Comparison of ENCODE assay signal across 38 cellular contexts in genomic region chrX:71148278-71148663, GRCh38. TPM values are rescaled to one million over a fixed set of nuclear protein-coding genes. Genes with fewer than 3 reads are reported as not detected.
"Had no signal": no experiment of that assay in that cellular context is flagged by ENCODE, and none has a peak within 500 bp of the region (broad histone marks: within the 10 kb centered on the region; RNA-seq: fewer than 3 reads in every experiment).

No MANE protein-coding gene starts in this region.

- H3K27ac Mint-ChIP-seq: activated CD4-positive, alpha-beta memory T cell treated with anti-CD3 and anti-CD28 coated beads, Interleukin-2, amount 10 ng/mL, durations not matched to agents 7 days and 5 days; activated CD8-positive, alpha-beta memory T cell treated with anti-CD3 and anti-CD28 coated beads, Interleukin-2, amount 10 ng/mL, durations not matched to agents 7 days and 5 days; activated naive CD8-positive, alpha-beta T cell treated with anti-CD3 and anti-CD28 coated beads, Interleukin-2, amount 10 ng/mL, durations not matched to agents 7 days and 5 days had no signal

- H3K4me3 Mint-ChIP-seq: activated CD4-positive, alpha-beta memory T cell treated with anti-CD3 and anti-CD28 coated beads, Interleukin-2, amount 10 ng/mL, durations not matched to agents 7 days and 5 days; activated CD8-positive, alpha-beta memory T cell treated with anti-CD3 and anti-CD28 coated beads, Interleukin-2, amount 10 ng/mL, durations not matched to agents 7 days and 5 days; activated naive CD8-positive, alpha-beta T cell treated with anti-CD3 and anti-CD28 coated beads, Interleukin-2, amount 10 ng/mL, durations not matched to agents 7 days and 5 days had no signal

- H3K9me3 ChIP-seq: body of pancreas had no signal

- ATAC-seq: activated CD8-positive, alpha-beta memory T cell treated with anti-CD3 and anti-CD28 coated beads, Interleukin-2, amount 10 ng/mL, durations not matched to agents 7 days and 5 days; body of pancreas; PC-3; Right ventricle myocardium inferior had no signal

- H3K27ac ChIP-seq: body of pancreas, KMS-11, RWPE1, VCaP had no signal

- H3K9me3 Mint-ChIP-seq: activated CD4-positive, alpha-beta memory T cell treated with anti-CD3 and anti-CD28 coated beads, Interleukin-2, amount 10 ng/mL, durations not matched to agents 7 days and 5 days; activated naive CD8-positive, alpha-beta T cell treated with anti-CD3 and anti-CD28 coated beads, Interleukin-2, amount 10 ng/mL, durations not matched to agents 7 days and 5 days had no signal

- H3K9ac ChIP-seq: KMS-11 had no signal

- DNase-seq: activated CD4-positive, alpha-beta memory T cell treated with anti-CD3 and anti-CD28 coated beads, Interleukin-2, amount 10 ng/mL, durations not matched to agents 7 days and 5 days; activated CD4-positive, alpha-beta T cell treated with anti-CD3 and anti-CD28 coated beads for 1 hour; activated CD4-positive, alpha-beta T cell treated with anti-CD3 and anti-CD28 coated beads for 48 hours; activated CD4-positive, CD25-positive, alpha-beta regulatory T cell; activated CD8-positive, alpha-beta memory T cell treated with anti-CD3 and anti-CD28 coated beads for 24 hours; activated CD8-positive, alpha-beta memory T cell treated with anti-CD3 and anti-CD28 coated beads, Interleukin-2, amount 10 ng/mL, durations not matched to agents 7 days and 5 days; activated CD8-positive, alpha-beta memory T cell treated with anti-CD3 and anti-CD28 coated beads, Interleukin-2, amount 50 U/mL, for 48 hours; activated effector memory CD4-positive, alpha-beta T cell treated with Interleukin-2 at 50 U/mL for 16 hours; activated naive CD4-positive, alpha-beta T cell treated with anti-CD3 and anti-CD28 coated beads, Interleukin-2, amount 50 U/mL, for 16 hours; activated naive CD8-positive, alpha-beta T cell treated with anti-CD3 and anti-CD28 coated beads, Interleukin-2, amount 10 ng/mL, durations not matched to agents 7 days and 5 days; activated T-cell treated with anti-CD3 and anti-CD28 coated beads, Interleukin-2, amount 50 U/mL, for 48 hours; body of pancreas; central memory CD4-positive, alpha-beta T cell; MM.1S; MV-4-11; NCI-H1092; NCI-H1436 treated with DMSO at 0.1 percent for 48 hours; NCI-H1694 treated with DMSO at 0.1 percent for 48 hours; NCI-H2029; NCI-H2171; NCI-H510A; NCI-H526; NCI-H748 treated with DMSO at 0.1 percent for 48 hours; NK-92 treated with Interleukin-12 subunit alpha and Interleukin-12 subunit beta, amount 100 ng/mL, for 24 hours; PC-3; SIG-M5; SW 1271; T-helper 1 cell; T-helper 2 cell; T-helper 9 cell had no signal

- H3K27me3 Mint-ChIP-seq: activated CD4-positive, alpha-beta memory T cell treated with anti-CD3 and anti-CD28 coated beads, Interleukin-2, amount 10 ng/mL, durations not matched to agents 7 days and 5 days; activated CD8-positive, alpha-beta memory T cell treated with anti-CD3 and anti-CD28 coated beads, Interleukin-2, amount 10 ng/mL, durations not matched to agents 7 days and 5 days; activated naive CD8-positive, alpha-beta T cell treated with anti-CD3 and anti-CD28 coated beads, Interleukin-2, amount 10 ng/mL, durations not matched to agents 7 days and 5 days had no signal

- H3K36me3 Mint-ChIP-seq: activated CD8-positive, alpha-beta memory T cell treated with anti-CD3 and anti-CD28 coated beads, Interleukin-2, amount 10 ng/mL, durations not matched to agents 7 days and 5 days; activated naive CD8-positive, alpha-beta T cell treated with anti-CD3 and anti-CD28 coated beads, Interleukin-2, amount 10 ng/mL, durations not matched to agents 7 days and 5 days had no signal

- H3K27me3 ChIP-seq: body of pancreas had no signal

- H3K4me3 ChIP-seq: body of pancreas had no signal

- H3K4me2 ChIP-seq: KMS-11 had no signal

RNA-seq across cellular contexts. Expression of gene IL2RG, which starts 36.9 kb away (rescaled TPM):
- total RNA-seq: bronchial epithelial cell, LHCN-M2, PC-3, SK-MEL-5 had no signal

RNA-seq across cellular contexts. Expression of gene CXorf65, which starts 41.7 kb away (rescaled TPM):
- total RNA-seq: astrocyte, body of pancreas, bronchial epithelial cell, LHCN-M2, PC-3, Right ventricle myocardium inferior, SK-MEL-5 had no signal
